15 cellular contexts compared by ENCODE assay signal in genomic region chr7:107726356-107727130, GRCh38. TPM values are rescaled to one million over a fixed set of nuclear protein-coding genes. Genes with fewer than 3 reads are reported as not detected.
DNase-seq lines count a peak whose midpoint lies in the region; ATAC-seq and TF ChIP-seq lines count a peak whose summit lies in the region.
"Had no signal": no experiment of that assay in that cellular context is flagged by ENCODE, and none has a peak within 500 bp of the region (broad histone marks: within the 10 kb centered on the region; RNA-seq: fewer than 3 reads in every experiment).

No MANE protein-coding gene starts in this region.

- H3K4me1 Mint-ChIP-seq in GM23338 (peaks cover 6% of the 10 kb centered on the region; the same call in 2 of the 3 replicates), neural progenitor cell (peaks cover 2% of the 10 kb centered on the region)

- H3K4me2 ChIP-seq in GM23338 (no peak overlapping the region), neural progenitor cell (no peak overlapping the region)
- H3K4me2 ChIP-seq: BLaER1 treated with 17β-estradiol and CSF1 and Interleukin-3, amounts not matched to agents 10 nM and 100 nM had no signal

- no peaks in the 10 kb centered on the region for H4K20me1 ChIP-seq in GM23338 (replicated peaks; ENCODE audit: insufficient read depth)
- no peaks in the 10 kb centered on the region for H4K20me1 ChIP-seq in neural progenitor cell (ENCODE audit: low read depth)
- H4K20me1 ChIP-seq: BLaER1 treated with 17β-estradiol and CSF1 and Interleukin-3, amounts not matched to agents 10 nM and 100 nM had no signal

- in situ Hi-C loops in SK-MEL-5 (cut with HindIII; ENCODE audit: low pct_unique_long_range_greater_than_20kb, low sequenced_read_pairs), result no loop called here

- DNase-seq in NCI-H82 (lab: John Stamatoyannopoulos, UW) (peak; percentile 53), NCI-H82 treated with DMSO at 0.1 percent for 48 hours (lab: John Stamatoyannopoulos, UW; ENCODE audit: unreplicated experiment) (no peak), GM23338 (ENCODE audit: low spot score) (no peak), SK-MEL-5 (ENCODE audit: low read depth, low spot score) (peak; percentile 77), foreskin melanocyte (peak; percentile 25), neural progenitor cell (ENCODE audit: low spot score) (no peak), GM03348 (ENCODE audit: low spot score) (no peak), NCI-H1105 (lab: John Stamatoyannopoulos, UW) (no peak)
- DNase-seq: 8988T; CD4-positive, CD25-positive, alpha-beta regulatory T cell; DMS79; EL had no signal

- no peaks in the 10 kb centered on the region for H3K27me3 ChIP-seq in GM23338 (ENCODE audit: insufficient read depth)
- H3K27me3 ChIP-seq in neural progenitor cell, result no peaks in the 10 kb centered on the region
- H3K27me3 ChIP-seq: BLaER1 treated with 17β-estradiol and CSF1 and Interleukin-3, amounts not matched to agents 10 nM and 100 nM had no signal

- H3K27ac ChIP-seq in GM23338 (ENCODE audit: low read depth), result no peak overlapping the region
- no peak overlapping the region for H3K27ac ChIP-seq in neural progenitor cell
- H3K27ac ChIP-seq: BLaER1 treated with 17β-estradiol and CSF1 and Interleukin-3, amounts not matched to agents 10 nM and 100 nM had no signal

- peak overlapping the region; percentile 47; the same call in 1 of the 2 replicates for H2AFZ ChIP-seq in GM23338
- H2AFZ ChIP-seq in neural progenitor cell (replicated peaks), result no peak overlapping the region

- ATAC-seq in GM23338, result no peak
- ATAC-seq: HCT116 had no signal

- H3F3A ChIP-seq in GM23338 (replicated peaks; ENCODE audit: low read depth) (no peaks in the 10 kb centered on the region), neural progenitor cell (ENCODE audit: low read depth) (no peaks in the 10 kb centered on the region)

- H3K9me3 ChIP-seq in neural progenitor cell (ENCODE audit: low read depth), result no peaks in the 10 kb centered on the region
- H3K9me3 ChIP-seq: BLaER1 treated with 17β-estradiol and CSF1 and Interleukin-3, amounts not matched to agents 10 nM and 100 nM had no signal

- no peaks in the 10 kb centered on the region for H3K79me2 ChIP-seq in GM23338 (replicated peaks; ENCODE audit: insufficient read depth)
- H3K79me2 ChIP-seq in neural progenitor cell (ENCODE audit: low read depth), result no peaks in the 10 kb centered on the region

- H3K9me2 ChIP-seq in GM23338 (ENCODE audit: insufficient read depth), result no peaks in the 10 kb centered on the region

- no peak for TF ChIP-seq CTCF in GM23338 (conservative IDR thresholded peaks at IDR 0.05; ENCODE audit: low read depth in 2 of 2)
- no peak for TF ChIP-seq CTCF in neural progenitor cell (IDR thresholded peaks at IDR 0.05)

- no peaks in the 10 kb centered on the region for H3K36me3 ChIP-seq in GM23338 (ENCODE audit: insufficient read depth)
- H3K36me3 ChIP-seq in neural progenitor cell, result no peaks in the 10 kb centered on the region
- H3K36me3 ChIP-seq: BLaER1 treated with 17β-estradiol and CSF1 and Interleukin-3, amounts not matched to agents 10 nM and 100 nM had no signal

- no peaks in the 10 kb centered on the region; the same call in 2 of the 3 replicates for H3K36me3 Mint-ChIP-seq in GM23338 (ENCODE audit: low read depth)
- H3K36me3 Mint-ChIP-seq in neural progenitor cell, result no peaks in the 10 kb centered on the region
- H3K36me3 Mint-ChIP-seq: CD4-positive, CD25-positive, alpha-beta regulatory T cell; IgD-negative memory B cell had no signal

- H3K27ac Mint-ChIP-seq in GM23338, result no peak overlapping the region
- H3K27ac Mint-ChIP-seq in neural progenitor cell, result no peak overlapping the region
- H3K27ac Mint-ChIP-seq: CD4-positive, CD25-positive, alpha-beta regulatory T cell had no signal

- no peak overlapping the region for H3K4me3 Mint-ChIP-seq in GM23338
- H3K4me3 Mint-ChIP-seq in neural progenitor cell, result no peak overlapping the region
- H3K4me3 Mint-ChIP-seq: CD4-positive, CD25-positive, alpha-beta regulatory T cell; IgD-negative memory B cell had no signal

- H3K9me3 Mint-ChIP-seq in GM23338 (no peaks in the 10 kb centered on the region), neural progenitor cell (peaks cover 1% of the 10 kb centered on the region)
- H3K9me3 Mint-ChIP-seq: CD4-positive, CD25-positive, alpha-beta regulatory T cell; IgD-negative memory B cell had no signal

- no peaks in the 10 kb centered on the region for H3K4me1 ChIP-seq in GM23338 (ENCODE audit: insufficient read depth)
- no peaks in the 10 kb centered on the region for H3K4me1 ChIP-seq in neural progenitor cell
- H3K4me1 ChIP-seq: BLaER1 treated with 17β-estradiol and CSF1 and Interleukin-3, amounts not matched to agents 10 nM and 100 nM had no signal

- H3K27me3 Mint-ChIP-seq in GM23338 (ENCODE audit: insufficient read depth, low read depth, poor library complexity) (no peaks in the 10 kb centered on the region), neural progenitor cell (ENCODE audit: insufficient read depth, low read depth) (no peaks in the 10 kb centered on the region)

- no peak overlapping the region for H3K9ac ChIP-seq in neural progenitor cell
- H3K9ac ChIP-seq: BLaER1 treated with 17β-estradiol and CSF1 and Interleukin-3, amounts not matched to agents 10 nM and 100 nM had no signal

- H3K4me3 ChIP-seq in GM23338, result no peak overlapping the region
- H3K4me3 ChIP-seq in neural progenitor cell, result no peak overlapping the region
- H3K4me3 ChIP-seq: BLaER1 treated with 17β-estradiol and CSF1 and Interleukin-3, amounts not matched to agents 10 nM and 100 nM had no signal

TF ChIP-seq in GM23338, 12 proteins besides CTCF, POLR2A, EP300 and RAD21 (continues in another document):
- TF ChIP-seq EZH2 (IDR thresholded peaks at IDR 0.05; ENCODE audit: low read depth, unreplicated experiment), result no peak
- TF ChIP-seq ZNF462 (CRISPR knock-in tag; IDR thresholded peaks at IDR 0.05), result no peak
- no peak for TF ChIP-seq STAT1 (IDR thresholded peaks at IDR 0.05; ENCODE audit: unreplicated experiment)
- no peak for TF ChIP-seq NANOG (IDR thresholded peaks at IDR 0.05; ENCODE audit: borderline replicate concordance)

RNA-seq across cellular contexts. Expression of gene CBLL1, which starts 17.4 kb away (rescaled TPM):
- total RNA-seq in GM23338 (2014; rRNA removed; shearing (Covaris generic)), result 31.1 and 65.4 TPM in 2 replicates
- polyA plus RNA-seq in GM23338 (2016; fragmentation: Nextera tagmentation; extraction: Ambion mirVana), result 54.1 and 67.4 TPM in 2 replicates
- total RNA-seq in SK-MEL-5 (2014; rRNA removed; shearing (Covaris generic)), result 51.0 and 54.7 TPM in 2 replicates
- 31.2 and 37.3 TPM in 2 replicates for polyA plus RNA-seq in SK-MEL-5 (2015; cell fraction: cytosol; rRNA removed)
- polyA plus RNA-seq in SK-MEL-5 (2015; cell fraction: nucleus; rRNA removed), result 37.4 and 41.2 TPM in 2 replicates
- 40.6 and 58.0 TPM in 2 replicates for total RNA-seq in neural progenitor cell (ENCODE audit: low replicate concordance)

Comparison
In these comparisons a context has a peak if more than half of its experiments do, and no peak if none do; other contexts are left out.
1. DNase-seq: peak in NCI-H82 (single experiment), SK-MEL-5 (single experiment) and foreskin melanocyte (single experiment); none in NCI-H82 treated with DMSO at 0.1 percent for 48 hours (single experiment), GM23338 (single experiment), neural progenitor cell (single experiment), GM03348 (single experiment) and NCI-H1105 (single experiment).